In the genomic region with DNA sequence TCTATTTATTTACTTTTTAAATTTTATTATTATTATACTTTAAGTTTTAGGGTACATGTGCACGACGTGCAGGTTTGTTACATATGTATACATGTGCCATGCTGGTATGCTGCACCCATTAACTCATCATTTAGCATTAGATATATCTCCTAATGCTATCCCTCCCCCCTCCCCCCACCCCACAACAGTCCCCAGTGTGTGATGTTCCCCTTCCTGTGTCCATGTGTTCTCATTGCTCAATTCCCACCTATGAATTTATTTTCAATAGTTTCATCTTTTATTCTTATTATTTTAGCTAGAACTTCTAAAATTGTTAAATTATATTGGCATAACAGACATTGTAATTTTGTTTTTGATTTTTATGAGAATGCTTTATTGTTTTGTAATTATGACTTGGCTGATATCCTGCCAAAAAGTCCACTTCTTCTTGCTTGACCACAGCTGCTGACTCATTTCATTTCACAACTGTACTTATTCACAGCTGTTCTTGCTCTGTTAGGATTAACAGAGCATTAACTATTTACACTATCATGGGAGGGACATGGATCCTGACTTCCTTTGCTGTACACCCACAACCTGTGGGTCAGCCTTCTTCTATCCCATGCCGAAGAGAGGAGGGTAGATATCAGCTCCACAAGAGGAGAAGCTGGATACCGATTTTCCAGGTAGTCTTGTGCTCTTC, we compare ENCODE assay signal across 8 cellular contexts. TPM values are rescaled to one million over a fixed set of nuclear protein-coding genes. Genes with fewer than 3 reads are reported as not detected.
A peak's percentile ranks its signal among the peaks of the same experiment; 100 is the strongest.
DNase-seq lines count a peak whose midpoint lies in the region; ATAC-seq and TF ChIP-seq lines count a peak whose summit lies in the region.
"Not testable (repeated sequence)": the region's sequence is repeated elsewhere in the genome, so short reads cannot be mapped to it uniquely, and the experiment has no call there.

No MANE protein-coding gene starts in this region.

- H4K20me1 ChIP-seq in osteoblast (ENCODE audit: insufficient read depth, low read length) = not testable (repeated sequence)

- peak; percentile 76 for DNase-seq in AG08395 (ENCODE audit: low spot score)
- peak; percentile 68 to 90 for DNase-seq in HL-60 (ENCODE audit: low read depth in 1 of 2, low spot score in 1 of 2)
- DNase-seq in SIG-M5 (lab: John Stamatoyannopoulos, UW) = peak; percentile 5
- DNase-seq in amniotic epithelial cell (ENCODE audit: low read depth) = peak; percentile 98
- not testable (repeated sequence) for DNase-seq in Right ventricle myocardium inferior (ENCODE audit: missing footprints)
- peak; percentile 10 for DNase-seq in osteoblast (ENCODE audit: insufficient read length, low spot score, missing footprints)

- TF ChIP-seq CTCF in HL-60 (IDR thresholded peaks at IDR 0.05; ENCODE audit: insufficient read depth, low read length); osteoblast (IDR thresholded peaks at IDR 0.05; ENCODE audit: extremely low read depth, low read depth, low read length): not testable (repeated sequence)

- H3K4me2 ChIP-seq in osteoblast (ENCODE audit: insufficient read depth, low read length) = peak overlapping the region; percentile 88

- ATAC-seq in GM18519 (IDR thresholded peaks at IDR 0.05; ENCODE audit: low FRiP score, unreplicated experiment) = peak; percentile 77
- ATAC-seq in HG02571 (IDR thresholded peaks at IDR 0.05; ENCODE audit: unreplicated experiment) = peak; percentile 72
- ATAC-seq in Right ventricle myocardium inferior = peak; percentile 89

- H3K4me3 ChIP-seq in HL-60 (replicated peaks; ENCODE audit: insufficient read depth, low read length) = peak overlapping the region; percentile 7
- peak overlapping the region; percentile 67 for H3K4me3 ChIP-seq in osteoblast (ENCODE audit: insufficient read depth, low read length)

- not testable (repeated sequence) for H3K79me2 ChIP-seq in osteoblast (ENCODE audit: insufficient read depth, low read length)

- intact Hi-C loops in Right ventricle myocardium inferior (cut with DNase I) = not testable (repeated sequence)

- H2AFZ ChIP-seq in osteoblast (ENCODE audit: low read length) = peak overlapping the region; percentile 13

- not testable (repeated sequence) for H3K27ac ChIP-seq in HL-60 (replicated peaks)
- peak overlapping the region; percentile 77 for H3K27ac ChIP-seq in osteoblast (ENCODE audit: low read depth, low read length)

- not testable (repeated sequence) for H3K9me3 ChIP-seq in osteoblast (ENCODE audit: low read depth, low read length)

- H3K36me3 ChIP-seq in osteoblast (ENCODE audit: insufficient read depth, low read length) = not testable (repeated sequence)

- peaks cover 33% of the 10 kb centered on the region for H3K4me1 ChIP-seq in osteoblast (ENCODE audit: insufficient read depth, low read length)

- H3K27me3 ChIP-seq in HL-60 (ENCODE audit: insufficient read depth, poor library complexity, severe bottlenecking); osteoblast (ENCODE audit: insufficient read depth, low read length): not testable (repeated sequence)

RNA-seq across cellular contexts. Expression of a gene that starts 25.5 kb away (rescaled TPM):
- total RNA-seq in Right ventricle myocardium inferior (not detected), osteoblast (7.7 and 8.0 TPM in 2 replicates)
